8 cellular contexts compared by ENCODE assay signal in genomic region chr9:125829743-125830142, GRCh38.
A peak's percentile ranks its signal among the peaks of the same experiment; 100 is the strongest.
DNase-seq lines count a peak whose midpoint lies in the region; ATAC-seq, FAIRE-seq and TF ChIP-seq lines count a peak whose summit lies in the region.

No MANE protein-coding gene starts in this region.

- peaks cover 12% of the 10 kb centered on the region; the same call in 1 of the 2 replicates for H3K4me1 ChIP-seq in DND-41 (ENCODE audit: insufficient read depth, low read length)
- H3K4me1 ChIP-seq in endothelial cell of umbilical vein (ENCODE audit: control insufficient read depth, extremely low read depth, insufficient read depth, low read length), result peaks cover 2% of the 10 kb centered on the region
- H3K4me1 ChIP-seq in parathyroid adenoma, result peaks cover 5% of the 10 kb centered on the region

- BruUV-seq in endothelial cell of umbilical vein (replicated peaks; lab: Mats Ljungman, UMichigan), result no TSS peak

- H3K27me3 ChIP-seq in DND-41 (ENCODE audit: insufficient read depth, low read length, poor library complexity), result no peaks in the 10 kb centered on the region
- no peaks in the 10 kb centered on the region for H3K27me3 ChIP-seq in endothelial cell of umbilical vein (ENCODE audit: control insufficient read depth in 2 of 2, insufficient read depth in 2 of 2, low read length in 2 of 2)
- no peaks in the 10 kb centered on the region for H3K27me3 ChIP-seq in parathyroid adenoma (ENCODE audit: control insufficient read depth, insufficient read depth, low read length)

- H3K4me3 ChIP-seq in DND-41 (ENCODE audit: low read depth in 1 of 2, low read length in 2 of 2) (peak overlapping the region in 1 of 2 experiments; percentile 42; a peak in 2 of 4 replicates), endothelial cell of umbilical vein (replicated peaks in 1 of 3; ENCODE audit: insufficient read depth in 1 of 3, low read depth in 1 of 3, low read length in 3 of 3) (peak overlapping the region in 2 of 3 experiments; percentile 14 to 29), parathyroid adenoma (ENCODE audit: low read depth, low read length) (peak overlapping the region; percentile 34)

- CTCF ChIA-PET in endothelial cell of umbilical vein (lab: Charles Lee), result interaction anchor here (0.6 to 2.2 kb wide), 4 partner anchors 10 to 197 kb away, joined by 3 to 13 read pairs (median 6); no protein-coding TSS in a partner anchor

- no peaks in the 10 kb centered on the region for H4K20me1 ChIP-seq in DND-41 (ENCODE audit: insufficient read depth, low read length)
- no peaks in the 10 kb centered on the region for H4K20me1 ChIP-seq in endothelial cell of umbilical vein (replicated peaks; ENCODE audit: control insufficient read depth, extremely low read depth, insufficient read depth, low read length)

- intact Hi-C loops in endothelial cell of umbilical vein (cut with micrococcal nuclease), result no loop called here

- H3K27ac ChIP-seq in DND-41 (ENCODE audit: low read length) (peak overlapping the region; percentile 55; the same call in 1 of the 2 replicates), endothelial cell of umbilical vein (ENCODE audit: insufficient read depth, low read depth, low read length) (no peak overlapping the region), parathyroid adenoma (peak overlapping the region; percentile 64)

- ATAC-seq in DND-41 (ENCODE audit: insufficient read depth, low read depth) (peak; percentile 99), HG02973 (IDR thresholded peaks at IDR 0.05; ENCODE audit: unreplicated experiment) (peak; percentile 73)

- FAIRE-seq in endothelial cell of umbilical vein (lab: Jason Lieb, UNC), result peak; percentile 62

- TF ChIP-seq POLR2A in endothelial cell of umbilical vein (IDR thresholded peaks at IDR 0.05; ENCODE audit: low read depth, low read length), result no peak

- dilution Hi-C loops in endothelial cell of umbilical vein (cut with MboI; ENCODE audit: extremely low pct_ligation_motif_present, low sequenced_read_pairs), result no loop called here

- H3K36me3 ChIP-seq in DND-41 (ENCODE audit: insufficient read depth, low read length), result no peaks in the 10 kb centered on the region
- H3K36me3 ChIP-seq in endothelial cell of umbilical vein (ENCODE audit: control insufficient read depth in 2 of 2, extremely low read depth in 1 of 2, insufficient read depth in 2 of 2, low read length in 2 of 2), result no peaks in the 10 kb centered on the region
- no peaks in the 10 kb centered on the region for H3K36me3 ChIP-seq in parathyroid adenoma (ENCODE audit: control insufficient read depth, insufficient read depth, low read length)

- H3K4me2 ChIP-seq in DND-41 (ENCODE audit: insufficient read depth, low read length) (peak overlapping the region; percentile 61), endothelial cell of umbilical vein (ENCODE audit: insufficient read depth, low read length) (peak overlapping the region; percentile 63), parathyroid adenoma (ENCODE audit: low read length) (peak overlapping the region; percentile 78)

- POLR2A ChIA-PET in endothelial cell of umbilical vein (lab: Charles Lee), result no interaction called here

- H2AFZ ChIP-seq in DND-41 (ENCODE audit: low read depth, low read length), result peak overlapping the region; percentile 38
- no peak overlapping the region for H2AFZ ChIP-seq in endothelial cell of umbilical vein (ENCODE audit: low read depth, low read length)
- H2AFZ ChIP-seq in parathyroid adenoma, result no peak overlapping the region

- peak overlapping the region; percentile 0; the same call in 1 of the 2 replicates for H3K9ac ChIP-seq in DND-41 (ENCODE audit: low read depth, low read length)
- no peak overlapping the region for H3K9ac ChIP-seq in endothelial cell of umbilical vein (replicated peaks; ENCODE audit: extremely low read depth, insufficient read depth, low read length)
- H3K9ac ChIP-seq in parathyroid adenoma, result no peak overlapping the region

- TF ChIP-seq CTCF in DND-41 (IDR thresholded peaks at IDR 0.05; ENCODE audit: borderline replicate concordance, extremely low read depth, low read length, poor library complexity, severe bottlenecking) (no peak), endothelial cell of umbilical vein (IDR thresholded peaks at IDR 0.05; ENCODE audit: extremely low read depth in 1 of 2, insufficient read depth in 1 of 2, low read depth in 1 of 2, low read length in 2 of 2) (no peak), parathyroid adenoma (IDR thresholded peaks at IDR 0.05) (no peak)

- H3K79me2 ChIP-seq in DND-41 (ENCODE audit: insufficient read depth, low read length), result peaks cover 6% of the 10 kb centered on the region; the same call in 1 of the 2 replicates
- H3K79me2 ChIP-seq in endothelial cell of umbilical vein (ENCODE audit: control insufficient read depth, insufficient read depth, low read length), result peaks cover 2% of the 10 kb centered on the region
- peaks cover 21% of the 10 kb centered on the region for H3K79me2 ChIP-seq in parathyroid adenoma

- no peaks in the 10 kb centered on the region for H3K9me1 ChIP-seq in endothelial cell of umbilical vein (replicated peaks; ENCODE audit: control insufficient read depth, extremely low read depth, insufficient read depth, low read length)

- no peaks in the 10 kb centered on the region for H3K9me3 ChIP-seq in DND-41 (ENCODE audit: insufficient read depth, low read length, severe bottlenecking)
- no peaks in the 10 kb centered on the region for H3K9me3 ChIP-seq in endothelial cell of umbilical vein (replicated peaks; ENCODE audit: control insufficient read depth, insufficient read depth, low read length)
- no peaks in the 10 kb centered on the region for H3K9me3 ChIP-seq in parathyroid adenoma (ENCODE audit: control insufficient read depth, low read length)

- DNase-seq in DND-41, result peak; percentile 54
- DNase-seq in activated CD4-positive, alpha-beta T cell treated with anti-CD3 and anti-CD28 coated beads for 48 hours, result peak; percentile 54
- DNase-seq in endothelial cell of umbilical vein (ENCODE audit: low read depth, low spot score), result peak; percentile 50
- no peak for DNase-seq in inferior parietal cortex (ENCODE audit: extremely low spot score)
- no peak for DNase-seq in EL
- no peak for DNase-seq in HPDE6-E6E7 (ENCODE audit: extremely low spot score)

TF ChIP-seq in endothelial cell of umbilical vein, 7 proteins besides CTCF, POLR2A, EP300 and RAD21:
- no peak for TF ChIP-seq POLR2AphosphoS5 (IDR thresholded peaks at IDR 0.05; ENCODE audit: insufficient read depth, low read depth, low read length)
- no peak for TF ChIP-seq FOS (IDR thresholded peaks at IDR 0.05; ENCODE audit: borderline replicate concordance, insufficient read depth, low read length)
- no peak for TF ChIP-seq JUN (IDR thresholded peaks at IDR 0.05; ENCODE audit: borderline replicate concordance, insufficient read depth, insufficient read length, low read depth)

Comparison
In these comparisons a context has a peak if more than half of its experiments do, and no peak if none do; other contexts are left out.
1. DNase-seq: peak in DND-41 (single experiment), activated CD4-positive, alpha-beta T cell treated with anti-CD3 and anti-CD28 coated beads for 48 hours (single experiment) and endothelial cell of umbilical vein (single experiment); none in inferior parietal cortex (single experiment), EL (single experiment) and HPDE6-E6E7 (single experiment).
2. Peak in every context shown above with its lines, with median percentiles within 50 percentile points of each other: H3K4me2 ChIP-seq.